In the genomic region with DNA sequence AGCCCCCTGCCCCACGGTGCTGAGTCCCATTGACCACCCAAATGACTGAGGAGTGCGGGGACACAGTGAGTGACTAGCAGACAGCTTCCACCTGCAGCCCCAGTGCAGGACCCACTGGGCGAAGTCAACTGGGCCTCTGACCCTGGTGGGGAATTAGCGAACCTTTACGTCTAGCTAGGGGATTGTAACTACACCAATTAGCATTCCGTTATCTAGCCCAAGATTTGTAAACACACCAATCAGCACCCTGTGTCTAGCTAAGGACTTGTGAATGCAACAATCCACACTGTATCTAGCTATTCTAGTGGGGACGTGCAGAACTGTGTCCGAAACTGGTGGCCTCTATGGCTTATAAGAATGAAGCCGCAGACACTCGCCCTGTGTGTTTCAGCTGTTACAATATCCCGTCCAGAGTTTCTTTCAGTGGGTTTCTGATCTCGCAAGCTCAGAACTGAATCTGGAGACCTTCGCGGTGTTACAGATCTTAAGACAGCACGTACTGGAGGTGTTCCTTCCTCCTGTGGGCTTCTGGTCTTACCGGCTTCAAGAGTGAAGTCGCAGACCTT, we compare ENCODE assay signal across 27 cellular contexts. TPM values are rescaled to one million over a fixed set of nuclear protein-coding genes. Genes with fewer than 3 reads are reported as not detected.
DNase-seq lines count a peak whose midpoint lies in the region; ATAC-seq and TF ChIP-seq lines count a peak whose summit lies in the region.
"Had no signal": no experiment of that assay in that cellular context is flagged by ENCODE, and none has a peak within 500 bp of the region (broad histone marks: within the 10 kb centered on the region; RNA-seq: fewer than 3 reads in every experiment).

No MANE protein-coding gene starts in this region.

- peaks cover 17% of the 10 kb centered on the region for H3K4me1 Mint-ChIP-seq in stimulated activated naive CD8-positive, alpha-beta T cell treated with anti-CD3 and anti-CD28 coated beads, Interleukin-15, amount 100 ng/mL, for 72 hours

- no peak overlapping the region for H3K18ac ChIP-seq in mesendoderm (ENCODE audit: low read length)

- H4K5ac ChIP-seq in mesendoderm (ENCODE audit: low read length), result no peak overlapping the region

- intact Hi-C loops in stomach (cut with DNase I; ENCODE audit: low total_unique reads), result no loop called here

- no peaks in the 10 kb centered on the region for H3K27me3 ChIP-seq in mesendoderm (ENCODE audit: insufficient read depth, low read length, poor library complexity)
- H3K27me3 ChIP-seq in stomach, result peaks cover 0 to 15% (median 9%) of the 10 kb centered on the region in 3 donors
- H3K27me3 ChIP-seq: BLaER1, SJCRH30 had no signal

- no peak for TF ChIP-seq CTCF in stomach (IDR thresholded peaks at IDR 0.05)

- H3K27ac ChIP-seq in mesendoderm (ENCODE audit: low read depth, low read length) (no peak overlapping the region), stomach (no peak overlapping the region)
- H3K27ac ChIP-seq: BLaER1, GM23248, SJCRH30 had no signal

- H3K4me3 ChIP-seq in mesendoderm (ENCODE audit: low read length), result no peak overlapping the region
- peak overlapping the region in 1 of 4 donors; percentile 7 for H3K4me3 ChIP-seq in stomach
- H3K4me3 ChIP-seq: BLaER1, GM12878, HAP-1, SJCRH30 had no signal

- no peaks in the 10 kb centered on the region for H3K9me3 Mint-ChIP-seq in stimulated activated naive CD8-positive, alpha-beta T cell treated with anti-CD3 and anti-CD28 coated beads, Interleukin-15, amount 100 ng/mL, for 72 hours
- H3K9me3 Mint-ChIP-seq: CD4-positive, alpha-beta T cell had no signal

- no peaks in the 10 kb centered on the region for H3K9me3 ChIP-seq in stomach
- H3K9me3 ChIP-seq: HAP-1, SJCRH30 had no signal

- peaks cover 61% of the 10 kb centered on the region for H3K27me3 Mint-ChIP-seq in stimulated activated naive CD8-positive, alpha-beta T cell treated with anti-CD3 and anti-CD28 coated beads, Interleukin-15, amount 100 ng/mL, for 72 hours

- ATAC-seq in stimulated activated naive CD8-positive, alpha-beta T cell treated with anti-CD3 and anti-CD28 coated beads, Interleukin-15, amount 100 ng/mL, for 72 hours, result peak; percentile 40
- no peak for ATAC-seq in stimulated activated naive CD8-positive, alpha-beta T cell treated with anti-CD3 and anti-CD28 coated beads, Interleukin-15, Interleukin-2, amounts not matched to agents 100 U/mL and 50 U/mL, for 24 hours
- ATAC-seq in GM19023 (IDR thresholded peaks at IDR 0.05; ENCODE audit: unreplicated experiment), result no peak
- ATAC-seq: GM12878, Panc1 had no signal

- no peak overlapping the region for H2BK15ac ChIP-seq in mesendoderm (replicated peaks; ENCODE audit: low read depth)

- TF ChIP-seq EP300 in stomach (IDR thresholded peaks at IDR 0.05), result no peak

- DNase-seq in activated CD8-positive, alpha-beta memory T cell treated with anti-CD3 and anti-CD28 coated beads for 24 hours, result peak; percentile 30
- DNase-seq in activated CD8-positive, alpha-beta memory T cell treated with anti-CD3 and anti-CD28 coated beads, Interleukin-2, amount 50 U/mL, for 4 hours, result no peak
- DNase-seq in stimulated activated naive CD8-positive, alpha-beta T cell treated with anti-CD3 and anti-CD28 coated beads, Interleukin-15, amount 100 ng/mL, for 72 hours, result no peak
- DNase-seq in stimulated activated naive CD8-positive, alpha-beta T cell treated with anti-CD3 and anti-CD28 coated beads, Interleukin-15, Interleukin-2, amounts not matched to agents 100 U/mL and 50 U/mL, for 24 hours, result no peak
- DNase-seq in mesendoderm (peak; percentile 52), DMS 273 (lab: John Stamatoyannopoulos, UW; ENCODE audit: unreplicated experiment) (no peak), stomach (no peak)
- DNase-seq: ACHN; CD4-positive, alpha-beta T cell; COR-L47; DMS 273 treated with DMSO at 0.1 percent for 48 hours; DND-41; GM23248; KG1; NCI-H1092 treated with DMSO at 0.1 percent for 48 hours; NCI-H1436 treated with DMSO at 0.1 percent for 48 hours; NCI-H2029; NCI-H2227 treated with DMSO at 0.1 percent for 48 hours; NCI-H510A; NCI-H748 treated with DMSO at 0.1 percent for 48 hours; NK-92 treated with Interleukin-12 subunit alpha and Interleukin-12 subunit beta, amount 100 ng/mL, for 24 hours; SJCRH30 had no signal

- H3K4me2 ChIP-seq in mesendoderm (ENCODE audit: low read length), result no peak overlapping the region
- H3K4me2 ChIP-seq: BLaER1 had no signal

- no peak overlapping the region for H4K8ac ChIP-seq in mesendoderm (ENCODE audit: low read depth, low read length)

- H3K4me1 ChIP-seq in mesendoderm (ENCODE audit: control insufficient read depth, low read depth, low read length) (no peaks in the 10 kb centered on the region), stomach (peaks cover 0 to 19% (median 11%) of the 10 kb centered on the region in 4 donors)
- H3K4me1 ChIP-seq: HAP-1 had no signal

- no peaks in the 10 kb centered on the region for H3K79me2 ChIP-seq in mesendoderm (ENCODE audit: control insufficient read depth, insufficient read depth, low read length)

- H3K23ac ChIP-seq in mesendoderm (ENCODE audit: low read length), result no peak overlapping the region

- H3K9ac ChIP-seq in mesendoderm (ENCODE audit: low read length), result no peak overlapping the region
- H3K9ac ChIP-seq: BLaER1, GM23248 had no signal

- H3K4ac ChIP-seq in mesendoderm (ENCODE audit: low read depth, low read length), result no peak overlapping the region

- no peak overlapping the region for H3K56ac ChIP-seq in mesendoderm (ENCODE audit: low read length)

- no peak overlapping the region for H2BK5ac ChIP-seq in mesendoderm (ENCODE audit: low read length)

- H3K4me3 Mint-ChIP-seq in stimulated activated naive CD8-positive, alpha-beta T cell treated with anti-CD3 and anti-CD28 coated beads, Interleukin-15, amount 100 ng/mL, for 72 hours, result no peak overlapping the region
- H3K4me3 Mint-ChIP-seq: CD4-positive, alpha-beta T cell had no signal

- no peak for TF ChIP-seq POLR2A in stomach (IDR thresholded peaks at IDR 0.05)

- WGBS in mesendoderm (ENCODE audit: extremely low coverage, insufficient coverage, low lambda C conversion rate), result no CpG with 5 or more reads among the region's 17 CpGs
- WGBS in stomach, 5 donors, result 87 to 95% (median 91%) methylated on average over 11 to 17 of the region's 17 CpGs

- H3K27ac Mint-ChIP-seq in stimulated activated naive CD8-positive, alpha-beta T cell treated with anti-CD3 and anti-CD28 coated beads, Interleukin-15, amount 100 ng/mL, for 72 hours, result peak overlapping the region in 1 of 2 donors; percentile 63
- H3K27ac Mint-ChIP-seq: CD4-positive, alpha-beta T cell had no signal

- no peak overlapping the region for H2AK5ac ChIP-seq in mesendoderm (ENCODE audit: low read length)

- no peaks in the 10 kb centered on the region for H3K79me1 ChIP-seq in mesendoderm (ENCODE audit: low read length)

- H3K36me3 ChIP-seq in mesendoderm (ENCODE audit: control insufficient read depth, insufficient read depth, low read length) (no peaks in the 10 kb centered on the region), stomach (no peaks in the 10 kb centered on the region)
- H3K36me3 ChIP-seq: BLaER1, HAP-1, SJCRH30 had no signal

- no peak overlapping the region for H2BK120ac ChIP-seq in mesendoderm (ENCODE audit: low read depth, low read length)

RNA-seq across cellular contexts. Expression of a gene that starts 21.1 kb away (rescaled TPM):
- 19.3 TPM for polyA plus RNA-seq in mesendoderm (2013, experiment 1 of 2)
- 19.7 TPM for polyA plus RNA-seq in mesendoderm (2013, experiment 2 of 2)
- total RNA-seq in stomach, result 10 to 100 TPM in 3 of 5 donors, 1 to 10 TPM in 2; 9.8 to 32.7 (median 11.9) TPM
- 10 to 100 TPM; 24.5 to 46.3 (median 30.1) TPM for polyA plus RNA-seq in stomach

Comparison
In these comparisons a context has a peak if more than half of its experiments do, and no peak if none do; other contexts are left out.
1. DNase-seq: peak in activated CD8-positive, alpha-beta memory T cell treated with anti-CD3 and anti-CD28 coated beads for 24 hours (single experiment) and mesendoderm (single experiment); none in activated CD8-positive, alpha-beta memory T cell treated with anti-CD3 and anti-CD28 coated beads, Interleukin-2, amount 50 U/mL, for 4 hours (single experiment), stimulated activated naive CD8-positive, alpha-beta T cell treated with anti-CD3 and anti-CD28 coated beads, Interleukin-15, amount 100 ng/mL, for 72 hours (0 of 2), stimulated activated naive CD8-positive, alpha-beta T cell treated with anti-CD3 and anti-CD28 coated beads, Interleukin-15, Interleukin-2, amounts not matched to agents 100 U/mL and 50 U/mL, for 24 hours (single experiment), DMS 273 (single experiment) and stomach (single experiment).